ENCODE assay signal across 8 cellular contexts in the genomic region with DNA sequence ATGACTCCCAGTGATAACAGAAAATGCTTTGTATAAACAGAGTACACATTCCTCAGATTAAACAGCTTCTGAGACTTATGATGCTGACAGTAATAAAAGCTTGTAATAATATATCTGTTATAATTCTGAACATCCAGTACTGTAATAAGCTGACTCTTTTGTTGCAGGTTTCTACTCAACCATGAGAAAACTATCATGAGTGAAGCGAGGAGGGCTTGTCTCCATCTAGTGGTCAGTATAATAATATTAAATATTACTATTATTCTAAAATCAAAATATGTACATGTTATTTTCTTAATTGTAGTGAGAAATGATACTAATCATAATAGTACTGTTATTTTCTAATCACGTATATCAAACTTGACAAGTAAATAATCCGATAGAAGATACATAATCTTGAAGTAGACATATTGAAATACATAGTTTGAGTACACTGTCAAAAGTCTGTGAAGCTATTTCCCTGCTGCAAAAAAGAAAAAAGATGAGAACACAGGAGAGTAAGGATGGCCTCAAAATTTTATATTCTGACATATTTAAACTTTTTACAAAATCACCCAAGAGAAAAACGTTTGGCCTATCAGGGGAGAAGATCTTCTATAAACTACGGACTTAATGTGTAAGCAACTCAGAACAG.
A peak's percentile ranks its signal among the peaks of the same experiment; 100 is the strongest.
DNase-seq lines count a peak whose midpoint lies in the region; ATAC-seq and TF ChIP-seq lines count a peak whose summit lies in the region.

No MANE protein-coding gene starts in this region.

- peak; percentile 63 for DNase-seq in EH (ENCODE audit: low read depth)
- DNase-seq in LoVo (ENCODE audit: low spot score), result peak; percentile 51
- DNase-seq in lower lobe of right lung, result no peak
- no peak for DNase-seq in HPDE6-E6E7 (ENCODE audit: extremely low spot score)
- no peak for DNase-seq in lower leg skin (ENCODE audit: low spot score in 2 of 2)

- no peaks in the 10 kb centered on the region for H3K9me3 Mint-ChIP-seq in brain

- TF ChIP-seq CTCF in brain (conservative IDR thresholded peaks at IDR 0.05) (peak; percentile 77 to 80), lower lobe of right lung (IDR thresholded peaks at IDR 0.05) (peak; percentile 35), lower leg skin (IDR thresholded peaks at IDR 0.05) (no peak)

- no peak for ATAC-seq in lower lobe of right lung
- ATAC-seq in HG03520 (IDR thresholded peaks at IDR 0.05; ENCODE audit: unreplicated experiment), result no peak
- ATAC-seq in GM21528 (IDR thresholded peaks at IDR 0.05; ENCODE audit: low FRiP score, unreplicated experiment), result no peak

- H3K27ac ChIP-seq in lower lobe of right lung, result no peak overlapping the region

- no peaks in the 10 kb centered on the region for H3K27me3 ChIP-seq in lower lobe of right lung (ENCODE audit: low read depth)

- H3K4me3 ChIP-seq in lower lobe of right lung (no peak overlapping the region), lower leg skin (ENCODE audit: low read depth, poor library complexity, severe bottlenecking) (no peak overlapping the region)

- 36 to 53% methylated on average over 5 of the region's 5 CpGs for WGBS in lower leg skin, 2 donors

- H3K4me3 Mint-ChIP-seq in brain, result no peak overlapping the region

- no peaks in the 10 kb centered on the region for H3K4me1 Mint-ChIP-seq in brain

- H3K27me3 Mint-ChIP-seq in brain, result no peaks in the 10 kb centered on the region

- H3K36me3 ChIP-seq in lower lobe of right lung, result no peaks in the 10 kb centered on the region

- no peak for TF ChIP-seq POLR2A in lower leg skin (IDR thresholded peaks at IDR 0.05)

- no peaks in the 10 kb centered on the region for H3K4me1 ChIP-seq in lower lobe of right lung

- H3K36me3 Mint-ChIP-seq in brain, result no peaks in the 10 kb centered on the region

- H3K27ac Mint-ChIP-seq in brain, result no peak overlapping the region

- no peaks in the 10 kb centered on the region for H3K9me3 ChIP-seq in lower lobe of right lung

- intact Hi-C loops in lower lobe of right lung (cut with DNase I), result no loop called here
- intact Hi-C loops in lower leg skin (cut with DNase I; ENCODE audit: low total_unique reads), result no loop called here

Comparison
In these comparisons a context has a peak if more than half of its experiments do, and no peak if none do; other contexts are left out.
1. DNase-seq: peak in EH (single experiment) and LoVo (single experiment); none in lower lobe of right lung (single experiment), HPDE6-E6E7 (single experiment) and lower leg skin (0 of 2).
2. CTCF ChIP-seq: peak in brain (2 of 2) and lower lobe of right lung (single experiment); none in lower leg skin (0 of 3).